Comparison of ENCODE assay signal across 25 cellular contexts in genomic region chr9:36018129-36018528, GRCh38.
"Had no signal": no experiment of that assay in that cellular context is flagged by ENCODE, and none has a peak within 500 bp of the region (broad histone marks: within the 10 kb centered on the region; RNA-seq: fewer than 3 reads in every experiment).

No MANE protein-coding gene starts in this region.

- H3K27me3 ChIP-seq: neural progenitor cell, ovary, right lobe of liver, sigmoid colon, suprapubic skin, testis, tibial artery, transverse colon, upper lobe of right lung, uterus had no signal

- H3K9me3 ChIP-seq: ovary, psoas muscle, right lobe of liver, sigmoid colon, suprapubic skin, testis, tibial artery, transverse colon, upper lobe of right lung, uterus had no signal

- H3K4me1 ChIP-seq: neural progenitor cell, parathyroid adenoma, psoas muscle, right lobe of liver, sigmoid colon, suprapubic skin, testis, tibial artery, transverse colon, upper lobe of right lung, uterus had no signal

- H3K27ac ChIP-seq: neural progenitor cell, ovary, parathyroid adenoma, psoas muscle, right lobe of liver, suprapubic skin, testis, tibial artery, transverse colon, upper lobe of right lung, uterus had no signal

- DNase-seq: natural killer cell; occipital lobe; ovary; posterior cingulate gyrus; psoas muscle; right cardiac atrium; right lobe of liver; sigmoid colon; small intestine; stimulated activated CD4-positive, alpha-beta T cell treated with anti-CD3 and anti-CD28 coated beads, Interleukin-15, amount 100 ng/mL, for 24 hours; stimulated activated CD4-positive, alpha-beta T cell treated with anti-CD3 and anti-CD28 coated beads, Interleukin-2, amount 100 ng/mL, for 24 hours; stimulated activated CD4-positive, alpha-beta T cell treated with anti-CD3 and anti-CD28 coated beads, Interleukin-2, amount 100 ng/mL, for 48 hours; stimulated activated CD4-positive, alpha-beta T cell treated with anti-CD3 and anti-CD28 coated beads, Interleukin-4, amount 100 ng/mL, for 24 hours; stimulated activated naive B cell treated with anti-CD40 and anti-IgM and Interleukin-4, amounts not matched to agents 10 μg/mL and 1 μg/mL and 100 μg/mL, for 72 hours; stimulated activated naive CD4-positive, alpha-beta T cell treated with Interleukin-2 at 50 U/mL for 16 hours; substantia nigra; testis; tibial artery; transverse colon; upper lobe of right lung; uterus had no signal

- H3K36me3 ChIP-seq: neural progenitor cell, ovary, right lobe of liver, sigmoid colon, suprapubic skin, tibial artery, transverse colon, upper lobe of right lung, uterus had no signal

- ATAC-seq: natural killer cell; psoas muscle; right cardiac atrium; right lobe of liver; stimulated activated effector memory CD8-positive, alpha-beta T cell treated with anti-CD3 and anti-CD28 coated beads, Interleukin-12 subunit alpha, Interleukin-12 subunit beta, amount 100 ng/mL, for 72 hours; stimulated activated naive B cell treated with anti-CD40 and anti-IgM and Interleukin-4, amounts not matched to agents 10 μg/mL and 1 μg/mL and 100 μg/mL, for 72 hours; upper lobe of right lung had no signal

- H3K4me3 ChIP-seq: neural progenitor cell, ovary, psoas muscle, right lobe of liver, sigmoid colon, suprapubic skin, testis, tibial artery, transverse colon, upper lobe of right lung, uterus had no signal
